ENCODE assay signal across 10 cellular contexts in genomic region chr2:17617955-17618354, GRCh38.
"Had no signal": no experiment of that assay in that cellular context is flagged by ENCODE, and none has a peak within 500 bp of the region (broad histone marks: within the 10 kb centered on the region; RNA-seq: fewer than 3 reads in every experiment).

No MANE protein-coding gene starts in this region.

- H3K4me2 ChIP-seq: GM23338 had no signal

- H3K9ac ChIP-seq: GM23248 had no signal

- H3K4me3 ChIP-seq: GM23248, GM23338, HAP-1 had no signal

- H3K27ac ChIP-seq: GM23248 had no signal

- FAIRE-seq: H1, H54 had no signal

- H3K9me3 ChIP-seq: HAP-1 had no signal

- H2AFZ ChIP-seq: GM23248, GM23338 had no signal

- H3K36me3 ChIP-seq: HAP-1 had no signal

- ATAC-seq: GM23338 had no signal

- DNase-seq: GM23248, GOT3, H7, H9, HCEC 1CT, HFFc6 had no signal
